12 cellular contexts compared by ENCODE assay signal in the genomic region with DNA sequence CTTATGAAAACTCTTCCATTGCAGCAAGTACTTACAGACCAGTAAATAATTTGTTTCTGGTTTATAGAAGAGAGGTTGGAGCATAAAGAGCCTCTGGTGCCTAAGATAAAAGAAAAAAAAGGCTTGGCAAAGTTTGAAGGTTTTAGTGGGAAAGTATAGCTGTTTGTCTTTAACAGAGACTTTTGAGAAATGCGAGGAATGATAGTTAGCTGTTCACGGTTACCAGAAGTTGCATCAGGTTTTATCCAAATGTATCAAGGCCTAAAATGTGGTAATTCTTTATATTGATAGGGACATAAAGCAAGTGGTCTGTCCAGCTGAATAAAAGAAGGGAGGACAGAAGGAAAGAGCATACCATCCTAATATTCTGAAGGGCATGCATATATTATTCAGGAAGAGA. TPM values are rescaled to one million over a fixed set of nuclear protein-coding genes. Genes with fewer than 3 reads are reported as not detected.
DNase-seq lines count a peak whose midpoint lies in the region; ATAC-seq and TF ChIP-seq lines count a peak whose summit lies in the region.
"Had no signal": no experiment of that assay in that cellular context is flagged by ENCODE, and none has a peak within 500 bp of the region (broad histone marks: within the 10 kb centered on the region; RNA-seq: fewer than 3 reads in every experiment).

No MANE protein-coding gene starts in this region.

- H2AFZ ChIP-seq in SK-N-SH (ENCODE audit: low read depth) (no peak overlapping the region), fibroblast of lung (ENCODE audit: low read length) (no peak overlapping the region)

- peaks cover 0 to 8% of the 10 kb centered on the region in 2 experiments; a peak in 2 of 4 replicates for H3K4me1 ChIP-seq in SK-N-SH (ENCODE audit: control insufficient read depth in 1 of 2, insufficient read depth in 2 of 2, low read depth in 1 of 2, low read length in 1 of 2)
- no peaks in the 10 kb centered on the region for H3K4me1 ChIP-seq in fibroblast of lung (ENCODE audit: control insufficient read depth, extremely low read depth, insufficient read depth, low read length)

- no peaks in the 10 kb centered on the region for H3F3A ChIP-seq in SK-N-SH (replicated peaks; ENCODE audit: insufficient read depth)

- POLR2A ChIA-PET in SK-N-SH (lab: Yijun Ruan, JAX), result no interaction called here

- H3K9ac ChIP-seq in SK-N-SH (no peak overlapping the region), fibroblast of lung (ENCODE audit: insufficient read depth, low read length) (no peak overlapping the region)

- peaks cover 43% of the 10 kb centered on the region for H3K4me1 Mint-ChIP-seq in activated T-cell treated with anti-CD3 and anti-CD28 coated beads, Interleukin-2, amount 50 U/mL, for 72 hours (ENCODE audit: low read depth)
- H3K4me1 Mint-ChIP-seq in stimulated activated naive CD8-positive, alpha-beta T cell treated with anti-CD3 and anti-CD28 coated beads, Interleukin-15, amount 100 ng/mL, for 72 hours, result peaks cover 33% of the 10 kb centered on the region

- no peaks in the 10 kb centered on the region for H3K27me3 ChIP-seq in SK-N-SH (ENCODE audit: insufficient read depth)
- no peaks in the 10 kb centered on the region for H3K27me3 ChIP-seq in fibroblast of lung (ENCODE audit: control insufficient read depth, insufficient read depth, low read length)

- CTCF ChIA-PET in SK-N-SH (lab: Yijun Ruan, JAX), result no interaction called here

- H3K36me3 Mint-ChIP-seq in activated T-cell treated with anti-CD3 and anti-CD28 coated beads, Interleukin-2, amount 50 U/mL, for 72 hours (ENCODE audit: insufficient read depth in 2 of 2), result peaks cover 2 to 12% of the 10 kb centered on the region in 2 donors

- WGBS in SK-N-SH (ENCODE audit: low lambda C conversion rate), result 93% methylated on average over 2 of the region's 2 CpGs

- H3K9me3 Mint-ChIP-seq in activated T-cell treated with anti-CD3 and anti-CD28 coated beads, Interleukin-2, amount 50 U/mL, for 72 hours, result no peaks in the 10 kb centered on the region
- no peaks in the 10 kb centered on the region for H3K9me3 Mint-ChIP-seq in stimulated activated naive CD8-positive, alpha-beta T cell treated with anti-CD3 and anti-CD28 coated beads, Interleukin-15, amount 100 ng/mL, for 72 hours

- H3K4me3 Mint-ChIP-seq in activated T-cell treated with anti-CD3 and anti-CD28 coated beads, Interleukin-2, amount 50 U/mL, for 72 hours, result peak overlapping the region in 1 of 2 donors; percentile 9
- H3K4me3 Mint-ChIP-seq in stimulated activated naive CD8-positive, alpha-beta T cell treated with anti-CD3 and anti-CD28 coated beads, Interleukin-15, amount 100 ng/mL, for 72 hours, result peak overlapping the region in 1 of 2 donors; percentile 18

- no peak for TF ChIP-seq CTCF in SK-N-SH (IDR thresholded peaks at IDR 0.05)
- no peak for TF ChIP-seq CTCF in fibroblast of lung (conservative IDR thresholded peaks at IDR 0.05 in 1 of 2, IDR thresholded peaks at IDR 0.05 in 1 of 2; ENCODE audit: low read depth in 1 of 2, low read length in 2 of 2)

- no peak for ATAC-seq in activated T-cell treated with anti-CD3 and anti-CD28 coated beads, Interleukin-2, amount 50 U/mL, for 72 hours (replicated peaks in 1 of 2)
- ATAC-seq in stimulated activated naive CD8-positive, alpha-beta T cell treated with anti-CD3 and anti-CD28 coated beads, Interleukin-15, amount 100 ng/mL, for 72 hours, result no peak
- no peak for ATAC-seq in GM19467 (IDR thresholded peaks at IDR 0.05; ENCODE audit: unreplicated experiment)

- H4K20me1 ChIP-seq in SK-N-SH (ENCODE audit: insufficient read depth) (no peaks in the 10 kb centered on the region), fibroblast of lung (ENCODE audit: control insufficient read depth, extremely low read depth, insufficient read depth, low read length) (no peaks in the 10 kb centered on the region)

- no peak for DNase-seq in activated T-cell treated with anti-CD3 and anti-CD28 coated beads, Interleukin-2, amount 50 U/mL, for 72 hours
- no peak for DNase-seq in activated T-cell treated with anti-CD3 and anti-CD28 coated beads, Interleukin-2, amount 50 U/mL, for 1 hour
- DNase-seq in SK-N-SH (no peak), fibroblast of lung (ENCODE audit: low read depth in 2 of 2) (peak; percentile 76 to 82), NCI-H2171 treated with DMSO at 0.1 percent for 48 hours (lab: John Stamatoyannopoulos, UW) (no peak)
- no peak for DNase-seq in stimulated activated naive CD8-positive, alpha-beta T cell treated with anti-CD3 and anti-CD28 coated beads, Interleukin-15, amount 100 ng/mL, for 72 hours
- DNase-seq in stimulated activated CD4-positive, alpha-beta T cell treated with anti-CD3 and anti-CD28 coated beads, Interleukin-2, amount 100 ng/mL, for 48 hours, result no peak
- DNase-seq: activated effector memory CD4-positive, alpha-beta T cell treated with Interleukin-2 at 50 U/mL for 16 hours; H7; NCI-H2227 treated with DMSO at 0.1 percent for 48 hours had no signal

- H3K79me2 ChIP-seq in SK-N-SH (ENCODE audit: insufficient read depth) (peaks cover 80% of the 10 kb centered on the region), fibroblast of lung (ENCODE audit: control insufficient read depth, insufficient read depth, low read length) (peaks cover 38% of the 10 kb centered on the region)

- TF ChIP-seq EP300 in SK-N-SH (IDR thresholded peaks at IDR 0.05; ENCODE audit: borderline replicate concordance in 1 of 2, low read depth in 1 of 2, low read length in 1 of 2), result no peak

- H3K36me3 ChIP-seq in SK-N-SH (replicated peaks in 1 of 2; ENCODE audit: control insufficient read depth in 1 of 2, insufficient read depth in 2 of 2, low read length in 1 of 2) (peaks cover 14 to 18% of the 10 kb centered on the region in 2 experiments), fibroblast of lung (ENCODE audit: control insufficient read depth, insufficient read depth, low read length) (no peaks in the 10 kb centered on the region)

- no peaks in the 10 kb centered on the region for H3K9me2 ChIP-seq in SK-N-SH

- H3K4me3 ChIP-seq in SK-N-SH (ENCODE audit: low read depth in 2 of 2, low read length in 1 of 2), result no peak overlapping the region
- no peak overlapping the region for H3K4me3 ChIP-seq in fibroblast of lung (replicated peaks in 1 of 4; ENCODE audit: control extremely low read depth in 1 of 4, insufficient read depth in 1 of 4, low read depth in 3 of 4, low read length in 4 of 4)
- H3K4me3 ChIP-seq: skin epidermis had no signal

- no peak for TF ChIP-seq RAD21 in SK-N-SH (IDR thresholded peaks at IDR 0.05; ENCODE audit: low read length)

- H3K9me3 ChIP-seq in SK-N-SH, result no peaks in the 10 kb centered on the region
- no peaks in the 10 kb centered on the region for H3K9me3 ChIP-seq in fibroblast of lung (ENCODE audit: control insufficient read depth, insufficient read depth, low read depth, low read length)

- H3K4me2 ChIP-seq in SK-N-SH (no peak overlapping the region), fibroblast of lung (ENCODE audit: extremely low read depth, insufficient read depth, low read length) (no peak overlapping the region)

- H3K27ac Mint-ChIP-seq in activated T-cell treated with anti-CD3 and anti-CD28 coated beads, Interleukin-2, amount 50 U/mL, for 72 hours, result peak overlapping the region; percentile 72
- peak overlapping the region; percentile 45 to 83 for H3K27ac Mint-ChIP-seq in stimulated activated naive CD8-positive, alpha-beta T cell treated with anti-CD3 and anti-CD28 coated beads, Interleukin-15, amount 100 ng/mL, for 72 hours

- H3K27ac ChIP-seq in SK-N-SH (ENCODE audit: low read depth in 2 of 2, low read length in 1 of 2) (peak overlapping the region; percentile 25 to 50; a peak in 2 of 4 replicates), fibroblast of lung (ENCODE audit: insufficient read depth, low read length) (no peak overlapping the region)
- H3K27ac ChIP-seq: skin epidermis had no signal

- no peaks in the 10 kb centered on the region for H3K27me3 Mint-ChIP-seq in activated T-cell treated with anti-CD3 and anti-CD28 coated beads, Interleukin-2, amount 50 U/mL, for 72 hours (ENCODE audit: low read depth)
- H3K27me3 Mint-ChIP-seq in stimulated activated naive CD8-positive, alpha-beta T cell treated with anti-CD3 and anti-CD28 coated beads, Interleukin-15, amount 100 ng/mL, for 72 hours, result no peaks in the 10 kb centered on the region

TF ChIP-seq in SK-N-SH, 30 proteins besides CTCF, POLR2A, EP300 and RAD21:
- TF ChIP-seq MXI1 (IDR thresholded peaks at IDR 0.05; ENCODE audit: low read depth, low read length) (no peak), CHD2 (IDR thresholded peaks at IDR 0.05; ENCODE audit: low read length, partially characterized antibody) (no peak), POLR2AphosphoS5 (IDR thresholded peaks at IDR 0.05; ENCODE audit: low read depth, low read length) (no peak)
TF ChIP-seq in SK-N-SH: peak in this region for 0.

RNA-seq across cellular contexts. Expression of a gene that starts 29.3 kb away (rescaled TPM):
- 10 to 100 TPM; 47.2 to 54.6 TPM for total RNA-seq in activated T-cell treated with anti-CD3 and anti-CD28 coated beads, Interleukin-2, amount 50 U/mL, for 72 hours
- polyA plus RNA-seq in SK-N-SH (2012; rRNA removed), result 25.6 and 31.3 TPM in 2 replicates
- 34.6 and 34.9 TPM in 2 replicates for polyA plus RNA-seq in SK-N-SH (2012; cell fraction: cytosol; rRNA removed)
- 18.0 and 39.1 TPM in 2 replicates for polyA plus RNA-seq in SK-N-SH (2012; cell fraction: nucleus; rRNA removed)
- 68.6 and 103 TPM in 2 replicates for total RNA-seq in fibroblast of lung
- 65.0 and 68.3 TPM in 2 replicates for polyA plus RNA-seq in fibroblast of lung
- 53.6 and 61.3 TPM in 2 replicates for polyA plus RNA-seq in fibroblast of lung (2012)
- 11.5 and 16.3 TPM in 2 replicates for polyA minus RNA-seq in fibroblast of lung (ENCODE audit: low replicate concordance)

Comparison
In these comparisons a context has a peak if more than half of its experiments do, and no peak if none do; other contexts are left out.
1. DNase-seq: peak in fibroblast of lung (2 of 2); none in activated T-cell treated with anti-CD3 and anti-CD28 coated beads, Interleukin-2, amount 50 U/mL, for 72 hours (0 of 2), activated T-cell treated with anti-CD3 and anti-CD28 coated beads, Interleukin-2, amount 50 U/mL, for 1 hour (single experiment), SK-N-SH (single experiment), stimulated activated naive CD8-positive, alpha-beta T cell treated with anti-CD3 and anti-CD28 coated beads, Interleukin-15, amount 100 ng/mL, for 72 hours (0 of 2), stimulated activated CD4-positive, alpha-beta T cell treated with anti-CD3 and anti-CD28 coated beads, Interleukin-2, amount 100 ng/mL, for 48 hours (0 of 2) and NCI-H2171 treated with DMSO at 0.1 percent for 48 hours (single experiment).